10 cellular contexts compared by ENCODE assay signal in the genomic region with DNA sequence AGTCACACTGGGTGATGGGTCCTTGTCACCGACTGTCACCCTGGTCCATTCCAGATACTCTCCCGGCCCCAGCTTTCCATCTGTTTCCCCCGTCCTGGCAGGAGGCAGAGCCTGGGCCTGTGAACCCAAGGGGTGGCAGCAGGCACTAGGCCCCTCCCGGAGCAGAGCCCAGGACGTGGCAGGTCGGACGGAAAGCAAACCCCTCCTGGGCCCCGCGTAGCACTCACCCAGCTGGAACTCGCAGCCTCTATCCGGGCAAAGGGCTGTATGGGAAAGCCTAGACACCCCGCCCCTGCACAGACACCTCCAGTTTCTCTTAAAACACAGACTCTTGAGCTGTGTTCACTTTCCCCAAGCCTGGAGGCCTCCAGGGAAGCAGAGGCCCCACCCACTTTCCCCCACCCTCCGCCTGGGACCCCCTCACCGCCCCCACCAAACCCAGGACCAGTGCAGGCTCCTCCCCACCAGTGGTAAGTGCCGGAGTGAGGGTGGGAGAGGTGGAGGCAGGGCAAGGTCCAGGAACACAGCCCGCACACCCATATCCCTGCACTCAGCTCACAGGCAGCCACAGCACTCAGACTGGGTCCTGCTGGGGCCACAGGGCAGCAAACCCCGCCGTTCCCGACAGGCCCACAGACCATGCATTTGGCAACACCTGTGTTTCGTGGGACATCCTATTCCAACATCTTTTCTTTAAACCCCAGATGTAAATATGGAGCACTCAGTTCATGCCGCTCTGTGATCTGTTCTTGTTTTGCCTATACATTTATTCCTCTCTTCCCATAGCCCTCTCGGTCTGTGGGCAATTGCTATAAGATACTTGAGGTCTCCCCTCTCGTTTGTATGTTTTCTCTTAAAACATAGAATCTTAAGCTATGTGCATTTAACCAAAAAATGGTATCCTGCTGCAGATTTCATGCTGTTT.
DNase-seq lines count a peak whose midpoint lies in the region; ATAC-seq and TF ChIP-seq lines count a peak whose summit lies in the region.
"Had no signal": no experiment of that assay in that cellular context is flagged by ENCODE, and none has a peak within 500 bp of the region (broad histone marks: within the 10 kb centered on the region; RNA-seq: fewer than 3 reads in every experiment).

No MANE protein-coding gene starts in this region.

- CTCF ChIA-PET in CD8-positive, alpha-beta T cell (lab: Charles Lee) = interaction anchor here (1.0 to 1.1 kb wide), 4 partner anchors 13 to 285 kb away, joined by 3 to 6 read pairs (median 3); no protein-coding TSS in a partner anchor
- CTCF ChIA-PET in T-cell (lab: Charles Lee) = interaction anchor here in 1 of 2 donors (1.0 kb wide), 3 partner anchors 13 to 18 kb away, joined by 4 to 6 read pairs (median 4); no protein-coding TSS in a partner anchor

- peak in 3 of 7 experiments; percentile 44 to 72 (median 66) for DNase-seq in CD8-positive, alpha-beta T cell
- DNase-seq in T-cell (peak in 14 of 34 experiments; percentile 21 to 47 (median 32)), colonic mucosa (peak; percentile 69), osteoblast (ENCODE audit: insufficient read length, low spot score, missing footprints) (peak; percentile 53), AML-193 (lab: John Stamatoyannopoulos, UW) (no peak), kidney glomerular epithelial cell (lab: John Stamatoyannopoulos, UW) (no peak), inferior parietal cortex (ENCODE audit: extremely low spot score) (no peak)
- DNase-seq: H9 had no signal

- peaks cover 28% of the 10 kb centered on the region for H3K36me3 Mint-ChIP-seq in CD8-positive, alpha-beta T cell
- H3K36me3 Mint-ChIP-seq in T-cell = peaks cover 23% of the 10 kb centered on the region

- peak overlapping the region; percentile 19 to 50 for H3K9ac ChIP-seq in colonic mucosa (ENCODE audit: low read depth in 2 of 2, low read length in 2 of 2)

- no peak for TF ChIP-seq CTCF in CD8-positive, alpha-beta T cell (IDR thresholded peaks at IDR 0.05)
- no peak for TF ChIP-seq CTCF in colonic mucosa (IDR thresholded peaks at IDR 0.05)
- TF ChIP-seq CTCF in osteoblast (IDR thresholded peaks at IDR 0.05; ENCODE audit: extremely low read depth, low read depth, low read length) = no peak

- peak overlapping the region; percentile 100 for H3K27ac Mint-ChIP-seq in CD8-positive, alpha-beta T cell
- H3K27ac Mint-ChIP-seq in T-cell = peak overlapping the region; percentile 99 to 100

- intact Hi-C loops in CD8-positive, alpha-beta T cell (cut with DNase I, micrococcal nuclease) = loop anchor here (1.0 to 10.0 kb wide), 5 partner anchors 8 to 267 kb away; a partner anchor contains a TSS
- intact Hi-C loops in colonic mucosa (cut with DNase I) = no loop called here

- no peaks in the 10 kb centered on the region for H3K36me3 ChIP-seq in CD8-positive, alpha-beta T cell (ENCODE audit: insufficient read depth, low read length)
- H3K36me3 ChIP-seq in colonic mucosa (no peaks in the 10 kb centered on the region), osteoblast (ENCODE audit: insufficient read depth, low read length) (no peaks in the 10 kb centered on the region)

- H3K9me3 ChIP-seq in CD8-positive, alpha-beta T cell (ENCODE audit: low read length) = peaks cover 7% of the 10 kb centered on the region
- H3K9me3 ChIP-seq in colonic mucosa (no peaks in the 10 kb centered on the region), osteoblast (ENCODE audit: low read depth, low read length) (peaks cover 8% of the 10 kb centered on the region)

- H3K4me1 ChIP-seq in CD8-positive, alpha-beta T cell (ENCODE audit: insufficient read depth, low read length) = peaks cover 61% of the 10 kb centered on the region
- H3K4me1 ChIP-seq in colonic mucosa = peaks cover 11% of the 10 kb centered on the region
- H3K4me1 ChIP-seq in osteoblast (ENCODE audit: insufficient read depth, low read length) = peaks cover 2% of the 10 kb centered on the region

- peak overlapping the region; percentile 31 for H3K4me3 ChIP-seq in CD8-positive, alpha-beta T cell (ENCODE audit: low read depth, low read length)
- H3K4me3 ChIP-seq in colonic mucosa (peak overlapping the region; percentile 4), osteoblast (ENCODE audit: insufficient read depth, low read length) (no peak overlapping the region)

- H2AFZ ChIP-seq in osteoblast (ENCODE audit: low read length) = no peak overlapping the region

- H3K9me3 Mint-ChIP-seq in CD8-positive, alpha-beta T cell = peaks cover 13% of the 10 kb centered on the region
- peaks cover 0 to 17% (median 7%) of the 10 kb centered on the region in 3 donors for H3K9me3 Mint-ChIP-seq in T-cell

- no peaks in the 10 kb centered on the region for H3K79me2 ChIP-seq in osteoblast (ENCODE audit: insufficient read depth, low read length)

- peak overlapping the region; percentile 85 for H3K27ac ChIP-seq in CD8-positive, alpha-beta T cell (ENCODE audit: low read depth, low read length)
- peak overlapping the region; percentile 79 for H3K27ac ChIP-seq in colonic mucosa
- H3K27ac ChIP-seq in osteoblast (ENCODE audit: low read depth, low read length) = no peak overlapping the region

- H3K4me3 Mint-ChIP-seq in CD8-positive, alpha-beta T cell = peak overlapping the region; percentile 88
- peak overlapping the region; percentile 75 to 79 (median 78) for H3K4me3 Mint-ChIP-seq in T-cell
- H3K4me3 Mint-ChIP-seq: H9, neural crest cell had no signal

- POLR2A ChIA-PET in CD8-positive, alpha-beta T cell (lab: Charles Lee) = interaction anchor here (0.9 to 2.6 kb wide), 16 partner anchors 13 to 266 kb away, joined by 3 to 24 read pairs (median 4); no protein-coding TSS in a partner anchor
- POLR2A ChIA-PET in T-cell (lab: Charles Lee) = interaction anchor here in 1 of 2 donors (1.3 to 1.8 kb wide), 2 partner anchors 13 to 34 kb away, joined by 4 to 14 read pairs; no protein-coding TSS in a partner anchor

- ATAC-seq in CD8-positive, alpha-beta T cell = peak; percentile 27
- peak; percentile 33 to 36 (median 36) for ATAC-seq in T-cell (replicated peaks in 1 of 4)
- no peak for ATAC-seq in GM19452 (IDR thresholded peaks at IDR 0.05; ENCODE audit: unreplicated experiment)

- H3K27me3 Mint-ChIP-seq in CD8-positive, alpha-beta T cell (ENCODE audit: low read depth) = no peaks in the 10 kb centered on the region
- H3K27me3 Mint-ChIP-seq in T-cell = no peaks in the 10 kb centered on the region

- no peaks in the 10 kb centered on the region for H3K27me3 ChIP-seq in CD8-positive, alpha-beta T cell (ENCODE audit: insufficient read depth, low read length)
- H3K27me3 ChIP-seq in colonic mucosa = no peaks in the 10 kb centered on the region
- H3K27me3 ChIP-seq in osteoblast (ENCODE audit: insufficient read depth, low read length) = no peaks in the 10 kb centered on the region

- peaks cover 70% of the 10 kb centered on the region for H3K4me1 Mint-ChIP-seq in CD8-positive, alpha-beta T cell (ENCODE audit: low read depth)
- H3K4me1 Mint-ChIP-seq in T-cell = peaks cover 58 to 76% (median 70%) of the 10 kb centered on the region in 3 donors

- H4K20me1 ChIP-seq in osteoblast (ENCODE audit: insufficient read depth, low read length) = no peaks in the 10 kb centered on the region

- no peak overlapping the region for H3K4me2 ChIP-seq in osteoblast (ENCODE audit: insufficient read depth, low read length)

Comparison
In these comparisons a context has a peak if more than half of its experiments do, and no peak if none do; other contexts are left out.
1. DNase-seq: peak in colonic mucosa (single experiment) and osteoblast (single experiment); none in AML-193 (0 of 2), kidney glomerular epithelial cell (single experiment) and inferior parietal cortex (single experiment).